In genomic region chr2:190530211-190530639, GRCh38 we compare ENCODE assay signal across 1 cellular context.
TF ChIP-seq lines count a peak whose summit lies in the region.

No MANE protein-coding gene starts in this region.

TF ChIP-seq in K562, 482 proteins besides CTCF, POLR2A, EP300 and RAD21 (continued from another document):
- TF ChIP-seq NFRKB (IDR thresholded peaks at IDR 0.05; ENCODE audit: low read depth) (no peak), TEAD4 (IDR thresholded peaks at IDR 0.05; ENCODE audit: low read length) (no peak), TEAD4 (CRISPR knock-in tag; IDR thresholded peaks at IDR 0.05; ENCODE audit: borderline replicate concordance) (no peak), L3MBTL2 (IDR thresholded peaks at IDR 0.05) (peak; percentile 72), ZMIZ1 (IDR thresholded peaks at IDR 0.05; ENCODE audit: low read depth in 2 of 2, low read length in 2 of 2) (peak in 1 of 2 experiments; percentile 82; a peak in 2 of 4 replicates), NFYB (IDR thresholded peaks at IDR 0.05; ENCODE audit: extremely low read depth, insufficient read length) (no peak), RBM22 (IDR thresholded peaks at IDR 0.05; ENCODE audit: low read depth, low read length, poor library complexity, severe bottlenecking) (no peak), SP2 (IDR thresholded peaks at IDR 0.05; ENCODE audit: extremely low read depth, low read depth, low read length, poor library complexity, severe bottlenecking) (no peak), SUPT5H (IDR thresholded peaks at IDR 0.05) (no peak), E2F6 (IDR thresholded peaks at IDR 0.05; ENCODE audit: borderline replicate concordance in 1 of 2, extremely low read depth in 1 of 2, insufficient read depth in 1 of 2, insufficient read length in 1 of 2, low read depth in 1 of 2, low read length in 1 of 2, poor library complexity in 1 of 2, severe bottlenecking in 1 of 2) (no peak), TFAM (CRISPR knock-in tag; conservative IDR thresholded peaks at IDR 0.05) (no peak), ZNF79 (CRISPR knock-in tag; IDR thresholded peaks at IDR 0.05; ENCODE audit: low read depth) (no peak), MCM2 (IDR thresholded peaks at IDR 0.05; ENCODE audit: low read depth) (no peak), E4F1 (CRISPR knock-in tag; IDR thresholded peaks at IDR 0.05; ENCODE audit: borderline replicate concordance) (no peak), HDAC2 (IDR thresholded peaks at IDR 0.05) (peak; percentile 31; the same call in 1 of the 2 replicates), E2F5 (CRISPR knock-in tag; IDR thresholded peaks at IDR 0.05) (no peak), ADNP (tag; IDR thresholded peaks at IDR 0.05) (no peak), REST (CRISPR knock-in tag; IDR thresholded peaks at IDR 0.05; ENCODE audit: low read depth) (no peak), SRSF7 (optimal IDR thresholded peaks at IDR 0.05; ENCODE audit: low read depth, low read length) (no peak), BACH1 (tag; IDR thresholded peaks at IDR 0.05) (no peak), E2F8 (IDR thresholded peaks at IDR 0.05; ENCODE audit: low read depth, partially characterized antibody) (no peak), NFATC3 (IDR thresholded peaks at IDR 0.05) (no peak), HMG20B (CRISPR knock-in tag; IDR thresholded peaks at IDR 0.05) (no peak), NFE2L1 (tag; IDR thresholded peaks at IDR 0.05; ENCODE audit: borderline replicate concordance, low read depth) (no peak), STAG1 (CRISPR knock-in tag; IDR thresholded peaks at IDR 0.05; ENCODE audit: borderline replicate concordance) (no peak), SETDB1 (IDR thresholded peaks at IDR 0.05; ENCODE audit: low read length) (no peak)
